Comparison of ENCODE assay signal across 8 cellular contexts in genomic region chr1:6485937-6486250, GRCh38. TPM values are rescaled to one million over a fixed set of nuclear protein-coding genes. Genes with fewer than 3 reads are reported as not detected.
DNase-seq lines count a peak whose midpoint lies in the region; TF ChIP-seq lines count a peak whose summit lies in the region.

No MANE protein-coding gene starts in this region.

- TF ChIP-seq CTCF in AG04449 (IDR thresholded peaks at IDR 0.05; ENCODE audit: insufficient read depth, low read length, missing control alignments) (no peak), endodermal cell (conservative IDR thresholded peaks at IDR 0.05) (no peak), nephron progenitor cell (IDR thresholded peaks at IDR 0.05) (no peak), BE2C (IDR thresholded peaks at IDR 0.05; ENCODE audit: low read depth, low read length) (no peak)

- POLR2A ChIA-PET in AG04449 (lab: Yijun Ruan, JAX), result no interaction called here

- H3K36me3 Mint-ChIP-seq in endodermal cell (ENCODE audit: low read depth) (peaks cover 3% of the 10 kb centered on the region), nephron progenitor cell (ENCODE audit: low read depth) (peaks cover 4% of the 10 kb centered on the region)

- H3K27me3 ChIP-seq in HUES64 (ENCODE audit: insufficient read depth, low read length), result peaks cover 5% of the 10 kb centered on the region; the same call in 1 of the 2 replicates
- H3K27me3 ChIP-seq in endodermal cell (ENCODE audit: control insufficient read depth, insufficient read depth, low read length, poor library complexity, severe bottlenecking), result no peaks in the 10 kb centered on the region
- H3K27me3 ChIP-seq in BE2C, result peaks cover 13% of the 10 kb centered on the region

- H3K4me3 Mint-ChIP-seq in endodermal cell (peak overlapping the region; percentile 71), nephron progenitor cell (peak overlapping the region; percentile 74)

- peaks cover 13% of the 10 kb centered on the region for H3K27me3 Mint-ChIP-seq in endodermal cell (ENCODE audit: insufficient read depth)
- peaks cover 40% of the 10 kb centered on the region for H3K27me3 Mint-ChIP-seq in nephron progenitor cell (ENCODE audit: low read depth, poor library complexity)

- H3K4me1 ChIP-seq in HUES64 (ENCODE audit: insufficient read depth, low read length) (peaks cover 11% of the 10 kb centered on the region; the same call in 1 of the 2 replicates), endodermal cell (ENCODE audit: control insufficient read depth, insufficient read depth, low read length) (no peaks in the 10 kb centered on the region), BE2C (peaks cover 10% of the 10 kb centered on the region; the same call in 1 of the 2 replicates)

- 5% methylated on average over 8 of the region's 8 CpGs for WGBS in HUES64
- 20% methylated on average over 8 of the region's 8 CpGs; no CpG with 5 or more reads in 1 of the 2 experiments for WGBS in endodermal cell (ENCODE audit: insufficient coverage in 1 of 2, insufficient read length in 1 of 2), 2 experiments

- no peak overlapping the region for H3K27ac ChIP-seq in HUES64 (ENCODE audit: low read depth, low read length)
- H3K27ac ChIP-seq in endodermal cell (ENCODE audit: low read depth, low read length), result no peak overlapping the region

- H3K27ac Mint-ChIP-seq in endodermal cell, result no peak overlapping the region
- H3K27ac Mint-ChIP-seq in nephron progenitor cell, result no peak overlapping the region

- no peaks in the 10 kb centered on the region for H3K9me3 ChIP-seq in HUES64 (ENCODE audit: insufficient read depth, low read depth, low read length)
- no peaks in the 10 kb centered on the region for H3K9me3 ChIP-seq in endodermal cell (ENCODE audit: control insufficient read depth, low read length)
- H3K9me3 ChIP-seq in BE2C, result no peaks in the 10 kb centered on the region

- H3K9ac ChIP-seq in HUES64 (ENCODE audit: low read depth, low read length), result no peak overlapping the region; the same call in 1 of the 2 replicates
- H3K9ac ChIP-seq in endodermal cell (ENCODE audit: extremely low read depth, low read length, poor library complexity, severe bottlenecking), result no peak overlapping the region

- H3K4me3 ChIP-seq in AG04449 (ENCODE audit: low read depth, low read length) (peak overlapping the region; percentile 56), HUES64 (ENCODE audit: low read length) (peak overlapping the region; percentile 38), endodermal cell (ENCODE audit: low read length) (peak overlapping the region; percentile 62), BE2C (ENCODE audit: low read depth, low read length) (no peak overlapping the region)

- CTCF ChIA-PET in AG04449 (lab: Yijun Ruan, JAX), result interaction anchor here (0.6 to 11.0 kb wide), 33 partner anchors 10 to 238 kb away, joined by 3 to 236 read pairs (median 4); partner anchors contain the start of genes KLHL21, NOL9, TAS1R1 and TNFRSF25

- H3K9me3 Mint-ChIP-seq in endodermal cell (no peaks in the 10 kb centered on the region), nephron progenitor cell (no peaks in the 10 kb centered on the region)

- peaks cover 10% of the 10 kb centered on the region for H3K4me1 Mint-ChIP-seq in endodermal cell
- H3K4me1 Mint-ChIP-seq in nephron progenitor cell, result peaks cover 35% of the 10 kb centered on the region

- H3K36me3 ChIP-seq in HUES64 (ENCODE audit: insufficient read depth, low read length) (no peaks in the 10 kb centered on the region), endodermal cell (ENCODE audit: control insufficient read depth, insufficient read depth, low read length) (no peaks in the 10 kb centered on the region), BE2C (no peaks in the 10 kb centered on the region)

- DNase-seq in AG04449 (ENCODE audit: low read depth, low spot score) (no peak), endodermal cell (no peak), nephron progenitor cell (peak; percentile 34), BE2C (no peak), HUDEP-2 (lab: John Stamatoyannopoulos, UW; ENCODE audit: unreplicated experiment in 76 of 76) (no peak)
- no peak for DNase-seq in stimulated activated CD4-positive, alpha-beta T cell treated with anti-CD3 and anti-CD28 coated beads, Interleukin-12 subunit alpha, Interleukin-12 subunit beta, amount 100 ng/mL, for 4 hours
- DNase-seq in activated CD8-positive, alpha-beta memory T cell treated with anti-CD3 and anti-CD28 coated beads, Interleukin-2, amount 50 U/mL, for 4 hours, result no peak

RNA-seq across cellular contexts. Expression of gene PLEKHG5, which starts 5.6 kb away (rescaled TPM):
- 7.3 TPM for polyA plus RNA-seq in HUES64 (2013, experiment 1 of 2)
- 9.9 TPM for polyA plus RNA-seq in HUES64 (2013, experiment 2 of 2)
- 10 to 100 TPM; 32.6 to 38.8 TPM for total RNA-seq in endodermal cell
- 34.4 TPM for polyA plus RNA-seq in endodermal cell (2013, experiment 1 of 2)
- 29.5 TPM for polyA plus RNA-seq in endodermal cell (2013, experiment 2 of 2)
- polyA plus RNA-seq in BE2C (2012; ENCODE audit: insufficient read depth, insufficient read length, low read depth), result 14.3 TPM

RNA-seq across cellular contexts. Expression of gene TNFRSF25, which starts 19.9 kb away (rescaled TPM):
- polyA plus RNA-seq in HUES64 (2013, experiment 1 of 2), result 7.2 TPM
- polyA plus RNA-seq in HUES64 (2013, experiment 2 of 2), result 9.2 TPM
- 10 to 100 TPM; 25.9 to 26.9 TPM for total RNA-seq in endodermal cell
- 39.9 TPM for polyA plus RNA-seq in endodermal cell (2013, experiment 1 of 2)
- polyA plus RNA-seq in endodermal cell (2013, experiment 2 of 2), result 30.2 TPM
- 6.8 TPM for polyA plus RNA-seq in BE2C (2012; ENCODE audit: insufficient read depth, insufficient read length, low read depth)
